Comparison of ENCODE assay signal across 1 cellular context in the genomic region with DNA sequence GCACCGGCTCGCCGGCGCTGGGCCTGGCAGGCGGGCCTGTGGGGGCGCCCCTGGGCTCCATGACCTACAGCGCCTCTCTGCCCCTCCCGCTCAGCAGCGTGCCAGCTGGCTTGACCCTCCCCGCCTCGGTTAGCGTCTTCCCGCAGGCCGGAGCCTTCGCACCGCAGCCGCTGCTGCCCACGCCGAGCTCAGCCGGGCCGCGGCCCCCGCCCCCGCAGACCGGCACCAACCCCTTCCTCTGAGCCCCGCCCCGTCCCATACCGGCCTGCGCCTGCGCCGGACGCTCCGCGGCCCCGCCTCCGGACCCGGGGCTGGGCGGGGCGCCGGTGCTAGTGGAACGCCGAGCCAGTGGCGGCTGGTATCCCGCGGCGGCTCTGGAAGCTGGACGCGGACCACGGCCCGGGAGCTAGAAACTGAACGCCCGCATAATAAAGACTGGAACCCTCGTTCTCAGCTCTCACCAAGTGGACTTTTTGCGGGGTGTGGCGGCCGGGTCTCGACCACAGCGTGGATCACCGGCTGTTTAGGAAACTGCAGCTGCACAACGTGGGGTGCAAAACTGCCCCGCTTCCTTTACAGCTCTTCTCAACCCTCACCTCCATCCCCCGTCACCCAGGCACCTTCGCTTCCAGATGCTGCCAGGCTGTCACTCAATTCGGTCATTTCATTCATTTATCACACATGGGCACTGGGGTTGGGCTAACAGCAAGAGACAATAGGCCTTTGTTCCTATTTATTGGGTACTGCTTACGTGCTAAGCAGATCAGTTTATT.
A peak's percentile ranks its signal among the peaks of the same experiment; 100 is the strongest.
TF ChIP-seq lines count a peak whose summit lies in the region.

No MANE protein-coding gene starts in this region.

TF ChIP-seq in HepG2, 621 proteins besides CTCF, POLR2A, EP300 and RAD21 (continued from another document and continues in another):
- TF ChIP-seq, protein P1, sequence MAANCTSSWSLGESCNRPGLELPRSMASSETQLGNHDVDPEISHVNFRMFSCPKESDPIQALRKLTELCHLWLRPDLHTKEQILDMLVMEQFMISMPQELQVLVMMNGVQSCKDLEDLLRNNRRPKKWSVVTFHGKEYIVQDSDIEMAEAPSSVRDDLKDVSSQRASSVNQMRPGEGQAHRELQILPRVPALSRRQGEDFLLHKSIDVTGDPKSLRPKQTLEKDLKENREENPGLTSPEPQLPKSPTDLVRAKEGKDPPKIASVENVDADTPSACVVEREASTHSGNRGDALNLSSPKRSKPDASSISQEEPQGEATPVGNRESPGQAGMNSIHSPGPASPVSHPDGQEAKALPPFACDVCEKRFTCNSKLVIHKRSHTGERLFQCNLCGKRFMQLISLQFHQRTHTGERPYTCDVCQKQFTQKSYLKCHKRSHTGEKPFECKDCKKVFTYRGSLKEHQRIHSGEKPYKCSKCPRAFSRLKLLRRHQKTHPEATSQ (CRISPR knock-in tag; IDR thresholded peaks at IDR 0.05; ENCODE audit: borderline replicate concordance), result no peak
- TF ChIP-seq YY1 (IDR thresholded peaks at IDR 0.05; ENCODE audit: insufficient read depth, insufficient replicate concordance, low read depth, low read length) (peak; percentile 79), POLR2AphosphoS5 (IDR thresholded peaks at IDR 0.05; ENCODE audit: low read depth, low read length) (peak; percentile 92), ZFP37 (CRISPR knock-in tag; IDR thresholded peaks at IDR 0.05; ENCODE audit: borderline replicate concordance) (no peak), SIX4 (CRISPR knock-in tag; IDR thresholded peaks at IDR 0.05) (no peak), ZNF552 (CRISPR knock-in tag; IDR thresholded peaks at IDR 0.05; ENCODE audit: borderline replicate concordance) (peak; percentile 85), TEAD2 (CRISPR knock-in tag; IDR thresholded peaks at IDR 0.05) (no peak), ZNF652 (CRISPR knock-in tag; IDR thresholded peaks at IDR 0.05; ENCODE audit: borderline replicate concordance, low read depth) (no peak), ZNF33B (CRISPR knock-in tag; IDR thresholded peaks at IDR 0.05) (peak; percentile 20), SYNCRIP (IDR thresholded peaks at IDR 0.05; ENCODE audit: insufficient read depth, low read depth, low read length) (no peak), RBM39 (IDR thresholded peaks at IDR 0.05; ENCODE audit: low read depth, low read length, poor library complexity, severe bottlenecking) (peak; percentile 70), THYN1 (CRISPR knock-in tag; IDR thresholded peaks at IDR 0.05; ENCODE audit: borderline replicate concordance, low read depth) (no peak), ZNF549 (CRISPR knock-in tag; IDR thresholded peaks at IDR 0.05) (0 out of 2 replicates have a peak, but pooled peaks have one; percentile 79), RBM22 (optimal IDR thresholded peaks at IDR 0.05; ENCODE audit: low read length) (peak; percentile 30), FOXM1 (CRISPR knock-in tag; IDR thresholded peaks at IDR 0.05) (0 out of 2 replicates have a peak, but pooled peaks have one; percentile 28), ZNF343 (CRISPR knock-in tag; IDR thresholded peaks at IDR 0.05) (peak; percentile 46), PCBP1 (IDR thresholded peaks at IDR 0.05; ENCODE audit: borderline replicate concordance, low read depth, low read length) (no peak), ZNF563 (CRISPR knock-in tag; IDR thresholded peaks at IDR 0.05) (peak; percentile 88), ATM (IDR thresholded peaks at IDR 0.05; ENCODE audit: borderline replicate concordance) (no peak), GTF2F1 (IDR thresholded peaks at IDR 0.05; ENCODE audit: low read length) (no peak; the same call in 1 of the 2 replicates), ZNF879 (CRISPR knock-in tag; IDR thresholded peaks at IDR 0.05) (no peak; the same call in 1 of the 2 replicates), MXD1 (CRISPR knock-in tag; IDR thresholded peaks at IDR 0.05) (peak; percentile 69; the same call in 1 of the 2 replicates), ZNF142 (CRISPR knock-in tag; IDR thresholded peaks at IDR 0.05) (peak; percentile 75; the same call in 1 of the 2 replicates), CEBPB (IDR thresholded peaks at IDR 0.05; ENCODE audit: borderline replicate concordance, low read depth, low read length) (no peak), KAT7 (CRISPR knock-in tag; IDR thresholded peaks at IDR 0.05; ENCODE audit: borderline replicate concordance) (peak; percentile 84), RXRA (CRISPR knock-in tag; IDR thresholded peaks at IDR 0.05) (peak; percentile 11; the same call in 1 of the 2 replicates), ZSCAN20 (CRISPR knock-in tag; IDR thresholded peaks at IDR 0.05; ENCODE audit: borderline replicate concordance) (peak; percentile 66; the same call in 1 of the 2 replicates), CHCHD3 (CRISPR knock-in tag; IDR thresholded peaks at IDR 0.05) (peak; percentile 96), ZNF550 (CRISPR knock-in tag; IDR thresholded peaks at IDR 0.05; ENCODE audit: borderline replicate concordance) (no peak; the same call in 1 of the 2 replicates), ZNF556 (CRISPR knock-in tag; IDR thresholded peaks at IDR 0.05; ENCODE audit: borderline replicate concordance) (peak; percentile 89), MAZ (IDR thresholded peaks at IDR 0.05; ENCODE audit: borderline replicate concordance, low read depth, low read length) (peak; percentile 94), MAZ (CRISPR knock-in tag; IDR thresholded peaks at IDR 0.05; ENCODE audit: low read depth) (peak; percentile 99), DBP (CRISPR knock-in tag; IDR thresholded peaks at IDR 0.05; ENCODE audit: not compliant biosample characterization) (peak; percentile 81), NFKBIZ (CRISPR knock-in tag; IDR thresholded peaks at IDR 0.05) (0 out of 2 replicates have a peak, but pooled peaks have one; percentile 27), THAP7 (CRISPR knock-in tag; IDR thresholded peaks at IDR 0.05) (peak; percentile 66; the same call in 1 of the 2 replicates), ZFP91 (CRISPR knock-in tag; IDR thresholded peaks at IDR 0.05; ENCODE audit: borderline replicate concordance) (peak; percentile 72), ZNF276 (CRISPR knock-in tag; IDR thresholded peaks at IDR 0.05; ENCODE audit: low read depth) (peak; percentile 73; the same call in 1 of the 2 replicates), ZNF615 (CRISPR knock-in tag; IDR thresholded peaks at IDR 0.05; ENCODE audit: borderline replicate concordance) (no peak), MED13 (CRISPR knock-in tag; IDR thresholded peaks at IDR 0.05) (peak; percentile 37; the same call in 1 of the 2 replicates)
- TF ChIP-seq, protein P2, sequence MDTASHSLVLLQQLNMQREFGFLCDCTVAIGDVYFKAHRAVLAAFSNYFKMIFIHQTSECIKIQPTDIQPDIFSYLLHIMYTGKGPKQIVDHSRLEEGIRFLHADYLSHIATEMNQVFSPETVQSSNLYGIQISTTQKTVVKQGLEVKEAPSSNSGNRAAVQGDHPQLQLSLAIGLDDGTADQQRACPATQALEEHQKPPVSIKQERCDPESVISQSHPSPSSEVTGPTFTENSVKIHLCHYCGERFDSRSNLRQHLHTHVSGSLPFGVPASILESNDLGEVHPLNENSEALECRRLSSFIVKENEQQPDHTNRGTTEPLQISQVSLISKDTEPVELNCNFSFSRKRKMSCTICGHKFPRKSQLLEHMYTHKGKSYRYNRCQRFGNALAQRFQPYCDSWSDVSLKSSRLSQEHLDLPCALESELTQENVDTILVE (CRISPR knock-in tag; IDR thresholded peaks at IDR 0.05), result peak; percentile 13; the same call in 1 of the 2 replicates
- TF ChIP-seq, protein P3, sequence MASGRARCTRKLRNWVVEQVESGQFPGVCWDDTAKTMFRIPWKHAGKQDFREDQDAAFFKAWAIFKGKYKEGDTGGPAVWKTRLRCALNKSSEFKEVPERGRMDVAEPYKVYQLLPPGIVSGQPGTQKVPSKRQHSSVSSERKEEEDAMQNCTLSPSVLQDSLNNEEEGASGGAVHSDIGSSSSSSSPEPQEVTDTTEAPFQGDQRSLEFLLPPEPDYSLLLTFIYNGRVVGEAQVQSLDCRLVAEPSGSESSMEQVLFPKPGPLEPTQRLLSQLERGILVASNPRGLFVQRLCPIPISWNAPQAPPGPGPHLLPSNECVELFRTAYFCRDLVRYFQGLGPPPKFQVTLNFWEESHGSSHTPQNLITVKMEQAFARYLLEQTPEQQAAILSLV (CRISPR knock-in tag; IDR thresholded peaks at IDR 0.05; ENCODE audit: borderline replicate concordance), result peak; percentile 48; the same call in 1 of the 2 replicates
- TF ChIP-seq, protein P4, sequence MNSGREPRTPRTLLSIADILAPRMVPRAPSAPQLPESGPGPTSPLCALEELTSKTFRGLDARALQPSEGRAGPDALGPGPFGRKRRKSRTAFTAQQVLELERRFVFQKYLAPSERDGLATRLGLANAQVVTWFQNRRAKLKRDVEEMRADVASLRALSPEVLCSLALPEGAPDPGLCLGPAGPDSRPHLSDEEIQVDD (CRISPR knock-in tag; IDR thresholded peaks at IDR 0.05; ENCODE audit: borderline replicate concordance), result peak; percentile 67
